In the genomic region with DNA sequence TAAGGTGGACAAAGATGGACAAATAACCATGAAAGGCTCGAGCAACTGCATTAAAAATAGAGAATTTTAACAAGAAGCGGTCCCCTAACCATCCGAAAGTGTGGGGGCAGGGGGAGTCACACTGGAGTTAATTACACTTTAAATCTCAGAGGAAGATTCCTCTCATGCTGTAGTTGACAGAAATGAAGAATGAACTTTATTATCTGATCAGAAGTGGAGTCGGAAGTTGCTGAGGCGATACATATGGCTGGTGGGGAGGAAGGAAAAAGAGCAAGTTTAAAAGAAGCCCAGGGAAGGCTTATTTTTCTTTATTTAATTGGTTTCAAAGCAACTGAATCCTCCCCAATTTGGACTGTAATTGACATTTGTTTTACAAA, we compare ENCODE assay signal across 19 cellular contexts.
A peak's percentile ranks its signal among the peaks of the same experiment; 100 is the strongest.
DNase-seq lines count a peak whose midpoint lies in the region; ATAC-seq and TF ChIP-seq lines count a peak whose summit lies in the region.
"Had no signal": no experiment of that assay in that cellular context is flagged by ENCODE, and none has a peak within 500 bp of the region (broad histone marks: within the 10 kb centered on the region; RNA-seq: fewer than 3 reads in every experiment).

No MANE protein-coding gene starts in this region.

- TF ChIP-seq POLR2A in gastroesophageal sphincter (IDR thresholded peaks at IDR 0.05): no peak

- H3K27ac ChIP-seq in HEK293 (ENCODE audit: extremely low read depth, low read depth, low read length) (peak overlapping the region; percentile 65; the same call in 1 of the 2 replicates), gastroesophageal sphincter (no peak overlapping the region)

- H3K4me1 Mint-ChIP-seq in WTC11 (peaks cover 46% of the 10 kb centered on the region), progenitor cell of endocrine pancreas (ENCODE audit: low read depth) (peaks cover 24% of the 10 kb centered on the region)

- ATAC-seq in WTC11 (no peak), gastroesophageal sphincter (no peak)

- peaks cover 5% of the 10 kb centered on the region for H3K9me3 Mint-ChIP-seq in WTC11
- peaks cover 7% of the 10 kb centered on the region for H3K9me3 Mint-ChIP-seq in progenitor cell of endocrine pancreas (ENCODE audit: low read depth)
- H3K9me3 Mint-ChIP-seq: CD4-positive, alpha-beta T cell had no signal

- no peak overlapping the region for H3K27ac Mint-ChIP-seq in WTC11
- peak overlapping the region; percentile 7 for H3K27ac Mint-ChIP-seq in progenitor cell of endocrine pancreas
- H3K27ac Mint-ChIP-seq: CD4-positive, alpha-beta T cell; H9 had no signal

- H3K27me3 Mint-ChIP-seq in WTC11 (ENCODE audit: low read depth) (peaks cover 98% of the 10 kb centered on the region), progenitor cell of endocrine pancreas (peaks cover 8% of the 10 kb centered on the region)

- H3K4me3 Mint-ChIP-seq in WTC11 (peak overlapping the region; percentile 31), progenitor cell of endocrine pancreas (ENCODE audit: low read depth) (no peak overlapping the region)
- H3K4me3 Mint-ChIP-seq: CD4-positive, alpha-beta T cell had no signal

- H3K4me1 ChIP-seq in HEK293 (ENCODE audit: control insufficient read depth, insufficient read depth, low read length): peaks cover 20% of the 10 kb centered on the region
- H3K4me1 ChIP-seq in gastroesophageal sphincter: no peaks in the 10 kb centered on the region

- H3K27me3 ChIP-seq in gastroesophageal sphincter: no peaks in the 10 kb centered on the region

- TF ChIP-seq EP300 in gastroesophageal sphincter (IDR thresholded peaks at IDR 0.05): no peak

- H3K4me3 ChIP-seq in HEK293 (ENCODE audit: low read depth, low read length): no peak overlapping the region
- no peak overlapping the region for H3K4me3 ChIP-seq in gastroesophageal sphincter

- POLR2A ChIA-PET in HEK293 (lab: Yijun Ruan, JAX): no interaction called here
- POLR2A ChIA-PET in WTC11 (lab: Charles Lee): no interaction called here

- H3K9me3 ChIP-seq in HEK293 (ENCODE audit: control insufficient read depth, insufficient read depth, low read depth, low read length) (no peaks in the 10 kb centered on the region), gastroesophageal sphincter (no peaks in the 10 kb centered on the region)

- H3K36me3 Mint-ChIP-seq in WTC11 (peaks cover 5% of the 10 kb centered on the region), progenitor cell of endocrine pancreas (ENCODE audit: insufficient read depth) (no peaks in the 10 kb centered on the region)

- TF ChIP-seq CTCF in HEK293 (tag by site-specific recombination; IDR thresholded peaks at IDR 0.05) (no peak), WTC11 (IDR thresholded peaks at IDR 0.05) (no peak), progenitor cell of endocrine pancreas (IDR thresholded peaks at IDR 0.05; ENCODE audit: unreplicated experiment) (no peak), gastroesophageal sphincter (IDR thresholded peaks at IDR 0.05) (no peak)

- H3K36me3 ChIP-seq in HEK293 (ENCODE audit: control insufficient read depth in 2 of 2, insufficient read depth in 1 of 2, low read length in 2 of 2) (no peaks in the 10 kb centered on the region), gastroesophageal sphincter (no peaks in the 10 kb centered on the region)

- DNase-seq in WTC11 (ENCODE audit: low spot score): no peak
- peak; percentile 82 for DNase-seq in left kidney (ENCODE audit: low read depth, low spot score)
- DNase-seq in progenitor cell of endocrine pancreas (ENCODE audit: low spot score, unreplicated experiment): no peak
- no peak for DNase-seq in NCI-H2107 treated with DMSO at 0.1 percent for 48 hours (lab: John Stamatoyannopoulos, UW; ENCODE audit: unreplicated experiment)
- DNase-seq in AG08396 (ENCODE audit: low spot score): no peak
- DNase-seq: ACHN; Calu3; CD4-positive, alpha-beta T cell; DMS53; MV-4-11; NCI-H1417; NCI-H2029; NCI-H2171 treated with DMSO at 0.1 percent for 48 hours; NCI-H446 treated with DMSO at 0.1 percent for 48 hours; NK-92 treated with Interleukin-12 subunit alpha and Interleukin-12 subunit beta, amount 100 ng/mL, for 24 hours; SHP77 had no signal

- CTCF ChIA-PET in HEK293 (lab: Yijun Ruan, JAX): no interaction called here
- CTCF ChIA-PET in WTC11 (lab: Charles Lee): interaction anchor here (0.7 to 1.5 kb wide), 2 partner anchors 12 to 34 kb away, joined by 3 read pairs; no protein-coding TSS in a partner anchor

- WGBS in gastroesophageal sphincter (ENCODE audit: low coverage in 1 of 2), 2 donors: 46 to 58% methylated on average over 2 to 5 of the region's 5 CpGs

TF ChIP-seq in HEK293, 187 proteins besides CTCF, POLR2A, EP300 and RAD21 (continues in another document):
- no peak for TF ChIP-seq ZNF274 (IDR thresholded peaks at IDR 0.05; ENCODE audit: low read length)
- no peak for TF ChIP-seq ZNF274 (tag by site-specific recombination; IDR thresholded peaks at IDR 0.05; ENCODE audit: borderline replicate concordance)
- TF ChIP-seq ZNF837 (tag by site-specific recombination; IDR thresholded peaks at IDR 0.05): no peak
- no peak for TF ChIP-seq ZNF664 (tag by site-specific recombination; IDR thresholded peaks at IDR 0.05)
- no peak for TF ChIP-seq ZNF138 (tag by site-specific recombination; IDR thresholded peaks at IDR 0.05; ENCODE audit: borderline replicate concordance)
- TF ChIP-seq, protein P1, sequence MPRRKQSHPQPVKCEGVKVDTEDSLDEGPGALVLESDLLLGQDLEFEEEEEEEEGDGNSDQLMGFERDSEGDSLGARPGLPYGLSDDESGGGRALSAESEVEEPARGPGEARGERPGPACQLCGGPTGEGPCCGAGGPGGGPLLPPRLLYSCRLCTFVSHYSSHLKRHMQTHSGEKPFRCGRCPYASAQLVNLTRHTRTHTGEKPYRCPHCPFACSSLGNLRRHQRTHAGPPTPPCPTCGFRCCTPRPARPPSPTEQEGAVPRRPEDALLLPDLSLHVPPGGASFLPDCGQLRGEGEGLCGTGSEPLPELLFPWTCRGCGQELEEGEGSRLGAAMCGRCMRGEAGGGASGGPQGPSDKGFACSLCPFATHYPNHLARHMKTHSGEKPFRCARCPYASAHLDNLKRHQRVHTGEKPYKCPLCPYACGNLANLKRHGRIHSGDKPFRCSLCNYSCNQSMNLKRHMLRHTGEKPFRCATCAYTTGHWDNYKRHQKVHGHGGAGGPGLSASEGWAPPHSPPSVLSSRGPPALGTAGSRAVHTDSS (tag by site-specific recombination; IDR thresholded peaks at IDR 0.05): no peak
- TF ChIP-seq ZNF157 (tag by site-specific recombination; IDR thresholded peaks at IDR 0.05): no peak
- no peak for TF ChIP-seq SALL2 (tag by site-specific recombination; IDR thresholded peaks at IDR 0.05; ENCODE audit: borderline replicate concordance)
- TF ChIP-seq ZBTB21 (tag by site-specific recombination; IDR thresholded peaks at IDR 0.05): no peak
- no peak for TF ChIP-seq ZNF292 (tag by site-specific recombination; IDR thresholded peaks at IDR 0.05; ENCODE audit: borderline replicate concordance, low read depth)
- TF ChIP-seq ZFP37 (tag by site-specific recombination; IDR thresholded peaks at IDR 0.05): no peak

TF ChIP-seq in WTC11, 78 proteins besides CTCF, POLR2A, EP300 and RAD21 (continues in another document):
- TF ChIP-seq ZNF396 (CRISPR knock-in tag; IDR thresholded peaks at IDR 0.05; ENCODE audit: borderline replicate concordance) (no peak), ZNF263 (CRISPR knock-in tag; IDR thresholded peaks at IDR 0.05; ENCODE audit: low read depth) (no peak), ELF4 (CRISPR knock-in tag; IDR thresholded peaks at IDR 0.05; ENCODE audit: low read depth) (no peak), SMAD4 (CRISPR knock-in tag; IDR thresholded peaks at IDR 0.05) (no peak), OVOL2 (CRISPR knock-in tag; IDR thresholded peaks at IDR 0.05; ENCODE audit: borderline replicate concordance) (no peak), E2F5 (CRISPR knock-in tag; IDR thresholded peaks at IDR 0.05) (no peak), ZNF138 (CRISPR knock-in tag; conservative IDR thresholded peaks at IDR 0.05) (no peak), JAZF1 (CRISPR knock-in tag; IDR thresholded peaks at IDR 0.05) (no peak), ZNF232 (CRISPR knock-in tag; IDR thresholded peaks at IDR 0.05) (no peak), ZBTB21 (CRISPR knock-in tag; IDR thresholded peaks at IDR 0.05; ENCODE audit: borderline replicate concordance) (no peak)
- TF ChIP-seq, protein P2, sequence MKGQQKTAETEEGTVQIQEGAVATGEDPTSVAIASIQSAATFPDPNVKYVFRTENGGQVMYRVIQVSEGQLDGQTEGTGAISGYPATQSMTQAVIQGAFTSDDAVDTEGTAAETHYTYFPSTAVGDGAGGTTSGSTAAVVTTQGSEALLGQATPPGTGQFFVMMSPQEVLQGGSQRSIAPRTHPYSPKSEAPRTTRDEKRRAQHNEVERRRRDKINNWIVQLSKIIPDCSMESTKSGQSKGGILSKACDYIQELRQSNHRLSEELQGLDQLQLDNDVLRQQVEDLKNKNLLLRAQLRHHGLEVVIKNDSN (CRISPR knock-in tag; IDR thresholded peaks at IDR 0.05): no peak
- TF ChIP-seq, protein P3, sequence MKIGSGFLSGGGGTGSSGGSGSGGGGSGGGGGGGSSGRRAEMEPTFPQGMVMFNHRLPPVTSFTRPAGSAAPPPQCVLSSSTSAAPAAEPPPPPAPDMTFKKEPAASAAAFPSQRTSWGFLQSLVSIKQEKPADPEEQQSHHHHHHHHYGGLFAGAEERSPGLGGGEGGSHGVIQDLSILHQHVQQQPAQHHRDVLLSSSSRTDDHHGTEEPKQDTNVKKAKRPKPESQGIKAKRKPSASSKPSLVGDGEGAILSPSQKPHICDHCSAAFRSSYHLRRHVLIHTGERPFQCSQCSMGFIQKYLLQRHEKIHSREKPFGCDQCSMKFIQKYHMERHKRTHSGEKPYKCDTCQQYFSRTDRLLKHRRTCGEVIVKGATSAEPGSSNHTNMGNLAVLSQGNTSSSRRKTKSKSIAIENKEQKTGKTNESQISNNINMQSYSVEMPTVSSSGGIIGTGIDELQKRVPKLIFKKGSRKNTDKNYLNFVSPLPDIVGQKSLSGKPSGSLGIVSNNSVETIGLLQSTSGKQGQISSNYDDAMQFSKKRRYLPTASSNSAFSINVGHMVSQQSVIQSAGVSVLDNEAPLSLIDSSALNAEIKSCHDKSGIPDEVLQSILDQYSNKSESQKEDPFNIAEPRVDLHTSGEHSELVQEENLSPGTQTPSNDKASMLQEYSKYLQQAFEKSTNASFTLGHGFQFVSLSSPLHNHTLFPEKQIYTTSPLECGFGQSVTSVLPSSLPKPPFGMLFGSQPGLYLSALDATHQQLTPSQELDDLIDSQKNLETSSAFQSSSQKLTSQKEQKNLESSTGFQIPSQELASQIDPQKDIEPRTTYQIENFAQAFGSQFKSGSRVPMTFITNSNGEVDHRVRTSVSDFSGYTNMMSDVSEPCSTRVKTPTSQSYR (CRISPR knock-in tag; IDR thresholded peaks at IDR 0.05): no peak
